ENCODE assay signal across 26 cellular contexts in genomic region chrX:94454159-94454558, GRCh38.
"Had no signal": no experiment of that assay in that cellular context is flagged by ENCODE, and none has a peak within 500 bp of the region (broad histone marks: within the 10 kb centered on the region; RNA-seq: fewer than 3 reads in every experiment).

No MANE protein-coding gene starts in this region.

- H3K9me3 ChIP-seq: ascending aorta, gastroesophageal sphincter, left lung, lower lobe of right lung, mucosa of descending colon, thoracic aorta, upper lobe of left lung had no signal

- H3K4me3 ChIP-seq: ascending aorta, gastroesophageal sphincter, hepatocyte, left lung, lower lobe of right lung, mucosa of descending colon, spleen, thoracic aorta, upper lobe of left lung had no signal

- H3K27me3 Mint-ChIP-seq: activated CD4-positive, alpha-beta memory T cell treated with anti-CD3 and anti-CD28 coated beads for 36 hours; activated naive CD4-positive, alpha-beta T cell treated with anti-CD3 and anti-CD28 coated beads, Interleukin-2, amount 10 ng/mL, durations not matched to agents 7 days and 5 days; activated naive CD8-positive, alpha-beta T cell treated with anti-CD3 and anti-CD28 coated beads, Interleukin-2, amount 10 ng/mL, durations not matched to agents 7 days and 5 days; effector memory CD8-positive, alpha-beta T cell; natural killer cell treated with Interleukin-12 subunit alpha and Interleukin-12 subunit beta and Interleukin-15 and Interleukin-18, amount 100 ng/mL, for 72 hours had no signal

- H3K79me2 ChIP-seq: hepatocyte had no signal

- H3K27ac Mint-ChIP-seq: activated CD4-positive, alpha-beta memory T cell treated with anti-CD3 and anti-CD28 coated beads for 36 hours; activated naive CD4-positive, alpha-beta T cell treated with anti-CD3 and anti-CD28 coated beads, Interleukin-2, amount 10 ng/mL, durations not matched to agents 7 days and 5 days; activated naive CD8-positive, alpha-beta T cell treated with anti-CD3 and anti-CD28 coated beads, Interleukin-2, amount 10 ng/mL, durations not matched to agents 7 days and 5 days; activated T-helper 1 cell treated with anti-CD3 and anti-CD28 coated beads, Interleukin-12 subunit alpha, Interleukin-12 subunit beta, Interleukin-2, Interleukin-4 antibody, amounts not matched to agents 30 ng/mL and 10 ng/mL and 1 ng/mL, durations not matched to agents 14 hours and 24 hours and 36 hours; effector memory CD8-positive, alpha-beta T cell; natural killer cell treated with Interleukin-12 subunit alpha and Interleukin-12 subunit beta and Interleukin-15 and Interleukin-18, amount 100 ng/mL, for 72 hours had no signal

- DNase-seq: activated CD4-positive, alpha-beta memory T cell treated with anti-CD3 and anti-CD28 coated beads for 36 hours; activated CD4-positive, alpha-beta T cell treated with anti-CD3 and anti-CD28 coated beads for 48 hours; activated CD8-positive, alpha-beta memory T cell treated with anti-CD3 and anti-CD28 coated beads, Interleukin-2, amount 50 U/mL, for 4 hours; activated effector memory CD4-positive, alpha-beta T cell treated with anti-CD3 and anti-CD28 coated beads, Interleukin-2, amount 50 U/mL, for 16 hours; activated naive CD4-positive, alpha-beta T cell treated with anti-CD3 and anti-CD28 coated beads, Interleukin-2, amount 10 ng/mL, durations not matched to agents 7 days and 5 days; activated naive CD8-positive, alpha-beta T cell treated with anti-CD3 and anti-CD28 coated beads, Interleukin-2, amount 10 ng/mL, durations not matched to agents 7 days and 5 days; activated T-cell treated with anti-CD3 and anti-CD28 coated beads, Interleukin-2, amount 50 U/mL, for 1 hour; brain microvascular endothelial cell; cortex of kidney; effector memory CD8-positive, alpha-beta T cell; left lung; lower lobe of right lung; mesenchymal stem cell; mucosa of descending colon; posterior cingulate gyrus; right cardiac atrium; spleen; stimulated activated CD4-positive, alpha-beta T cell treated with anti-CD3 and anti-CD28 coated beads, Interleukin-2, amount 100 ng/mL, for 48 hours; stimulated activated naive CD8-positive, alpha-beta T cell treated with anti-CD3 and anti-CD28 coated beads, Interleukin-15, Interleukin-2, amounts not matched to agents 100 U/mL and 50 U/mL, for 24 hours; upper lobe of left lung had no signal

- H3K36me3 Mint-ChIP-seq: activated CD4-positive, alpha-beta memory T cell treated with anti-CD3 and anti-CD28 coated beads for 36 hours; activated naive CD4-positive, alpha-beta T cell treated with anti-CD3 and anti-CD28 coated beads, Interleukin-2, amount 10 ng/mL, durations not matched to agents 7 days and 5 days; activated naive CD8-positive, alpha-beta T cell treated with anti-CD3 and anti-CD28 coated beads, Interleukin-2, amount 10 ng/mL, durations not matched to agents 7 days and 5 days; natural killer cell treated with Interleukin-12 subunit alpha and Interleukin-12 subunit beta and Interleukin-15 and Interleukin-18, amount 100 ng/mL, for 72 hours had no signal

- H3K4me2 ChIP-seq: hepatocyte had no signal

- H3K4me1 Mint-ChIP-seq: activated naive CD4-positive, alpha-beta T cell treated with anti-CD3 and anti-CD28 coated beads, Interleukin-2, amount 10 ng/mL, durations not matched to agents 7 days and 5 days; activated naive CD8-positive, alpha-beta T cell treated with anti-CD3 and anti-CD28 coated beads, Interleukin-2, amount 10 ng/mL, durations not matched to agents 7 days and 5 days had no signal

- H3K9me3 Mint-ChIP-seq: activated CD4-positive, alpha-beta memory T cell treated with anti-CD3 and anti-CD28 coated beads for 36 hours; activated naive CD4-positive, alpha-beta T cell treated with anti-CD3 and anti-CD28 coated beads, Interleukin-2, amount 10 ng/mL, durations not matched to agents 7 days and 5 days; activated naive CD8-positive, alpha-beta T cell treated with anti-CD3 and anti-CD28 coated beads, Interleukin-2, amount 10 ng/mL, durations not matched to agents 7 days and 5 days; activated T-helper 1 cell treated with anti-CD3 and anti-CD28 coated beads, Interleukin-12 subunit alpha, Interleukin-12 subunit beta, Interleukin-2, Interleukin-4 antibody, amounts not matched to agents 30 ng/mL and 10 ng/mL and 1 ng/mL, durations not matched to agents 14 hours and 24 hours and 36 hours; effector memory CD8-positive, alpha-beta T cell; natural killer cell treated with Interleukin-12 subunit alpha and Interleukin-12 subunit beta and Interleukin-15 and Interleukin-18, amount 100 ng/mL, for 72 hours had no signal

- H3K27me3 ChIP-seq: ascending aorta, brain microvascular endothelial cell, gastroesophageal sphincter, hepatocyte, left lung, spleen, upper lobe of left lung had no signal

- H3K27ac ChIP-seq: ascending aorta, brain microvascular endothelial cell, gastroesophageal sphincter, hepatocyte, left lung, lower lobe of right lung, spleen, thoracic aorta, upper lobe of left lung had no signal

- H3K4me3 Mint-ChIP-seq: activated CD4-positive, alpha-beta memory T cell treated with anti-CD3 and anti-CD28 coated beads for 36 hours; activated naive CD4-positive, alpha-beta T cell treated with anti-CD3 and anti-CD28 coated beads, Interleukin-2, amount 10 ng/mL, durations not matched to agents 7 days and 5 days; activated naive CD8-positive, alpha-beta T cell treated with anti-CD3 and anti-CD28 coated beads, Interleukin-2, amount 10 ng/mL, durations not matched to agents 7 days and 5 days; activated T-helper 1 cell treated with anti-CD3 and anti-CD28 coated beads, Interleukin-12 subunit alpha, Interleukin-12 subunit beta, Interleukin-2, Interleukin-4 antibody, amounts not matched to agents 30 ng/mL and 10 ng/mL and 1 ng/mL, durations not matched to agents 14 hours and 24 hours and 36 hours; effector memory CD8-positive, alpha-beta T cell; natural killer cell treated with Interleukin-12 subunit alpha and Interleukin-12 subunit beta and Interleukin-15 and Interleukin-18, amount 100 ng/mL, for 72 hours had no signal

- H3K36me3 ChIP-seq: ascending aorta, brain microvascular endothelial cell, gastroesophageal sphincter, left lung, lower lobe of right lung, spleen, thoracic aorta, upper lobe of left lung had no signal

- H3K4me1 ChIP-seq: ascending aorta, gastroesophageal sphincter, left lung, lower lobe of right lung, spleen, upper lobe of left lung had no signal

- ATAC-seq: effector memory CD8-positive, alpha-beta T cell; gastroesophageal sphincter; left lung; lower lobe of right lung; mucosa of descending colon; natural killer cell treated with Interleukin-12 subunit alpha and Interleukin-12 subunit beta and Interleukin-15 and Interleukin-18, amount 100 ng/mL, for 72 hours; right cardiac atrium; stimulated activated naive CD8-positive, alpha-beta T cell treated with anti-CD3 and anti-CD28 coated beads, Interleukin-15, Interleukin-2, amounts not matched to agents 100 U/mL and 50 U/mL, for 24 hours had no signal

- H2AFZ ChIP-seq: hepatocyte had no signal
